11 cellular contexts compared by ENCODE assay signal in genomic region chr11:122155765-122156527, GRCh38. TPM values are rescaled to one million over a fixed set of nuclear protein-coding genes. Genes with fewer than 3 reads are reported as not detected.
DNase-seq lines count a peak whose midpoint lies in the region; ATAC-seq and TF ChIP-seq lines count a peak whose summit lies in the region.
"Had no signal": no experiment of that assay in that cellular context is flagged by ENCODE, and none has a peak within 500 bp of the region (broad histone marks: within the 10 kb centered on the region; RNA-seq: fewer than 3 reads in every experiment).

No MANE protein-coding gene starts in this region.

- TF ChIP-seq CTCF in breast epithelium (IDR thresholded peaks at IDR 0.05) (no peak), upper lobe of right lung (IDR thresholded peaks at IDR 0.05) (no peak)

- no peak overlapping the region for H3K14ac ChIP-seq in mesenchymal stem cell (ENCODE audit: low read length in 2 of 2)

- no peak overlapping the region for H3K4me2 ChIP-seq in mesenchymal stem cell (ENCODE audit: low read length, poor library complexity, severe bottlenecking)

- H3K4me1 ChIP-seq in breast epithelium, result peaks cover 0 to 5% of the 10 kb centered on the region in 2 donors
- peaks cover 7% of the 10 kb centered on the region for H3K4me1 ChIP-seq in mesenchymal stem cell (ENCODE audit: control insufficient read depth, insufficient read depth, low read depth, low read length)
- no peaks in the 10 kb centered on the region for H3K4me1 ChIP-seq in upper lobe of right lung

- H3K4me3 Mint-ChIP-seq in activated T-cell treated with anti-CD3 and anti-CD28 coated beads, Interleukin-2, amount 50 U/mL, for 72 hours, result no peak overlapping the region

- H3K4me3 ChIP-seq in breast epithelium (peak overlapping the region in 2 of 3 donors; percentile 48 to 56), mesenchymal stem cell (ENCODE audit: insufficient read depth in 1 of 2, low read depth in 1 of 2, low read length in 2 of 2) (peak overlapping the region in 1 of 2 experiments; percentile 68), upper lobe of right lung (no peak overlapping the region)

- H2BK15ac ChIP-seq in mesenchymal stem cell (ENCODE audit: low read depth, poor library complexity, severe bottlenecking), result no peak overlapping the region

- H3K27ac Mint-ChIP-seq in activated T-cell treated with anti-CD3 and anti-CD28 coated beads, Interleukin-2, amount 50 U/mL, for 72 hours, result peak overlapping the region; percentile 34

- no peaks in the 10 kb centered on the region for H3K36me3 Mint-ChIP-seq in activated T-cell treated with anti-CD3 and anti-CD28 coated beads, Interleukin-2, amount 50 U/mL, for 72 hours (ENCODE audit: insufficient read depth in 2 of 2)

- no peak overlapping the region for H3K23ac ChIP-seq in mesenchymal stem cell (ENCODE audit: low read length in 2 of 2)

- H3K4me1 Mint-ChIP-seq in activated T-cell treated with anti-CD3 and anti-CD28 coated beads, Interleukin-2, amount 50 U/mL, for 72 hours (ENCODE audit: low read depth), result peaks cover 15% of the 10 kb centered on the region

- DNase-seq in activated T-cell treated with anti-CD3 and anti-CD28 coated beads, Interleukin-2, amount 50 U/mL, for 72 hours, result no peak
- DNase-seq in activated T-cell treated with anti-CD3 and anti-CD28 coated beads for 4 hours (no peak), breast epithelium (ENCODE audit: low spot score in 2 of 2) (no peak), mesenchymal stem cell (no peak), upper lobe of right lung (no peak), superior temporal gyrus (ENCODE audit: extremely low spot score) (no peak)
- DNase-seq in stimulated activated CD4-positive, alpha-beta T cell treated with anti-CD3 and anti-CD28 coated beads, Interleukin-12 subunit alpha, Interleukin-12 subunit beta, amount 100 ng/mL, for 4 hours, result no peak
- DNase-seq in stimulated activated CD4-positive, alpha-beta T cell treated with anti-CD3 and anti-CD28 coated beads, Interleukin-4, amount 100 ng/mL, for 1 hour, result no peak
- DNase-seq: activated CD8-positive, alpha-beta memory T cell treated with anti-CD3 and anti-CD28 coated beads, Interleukin-2, amount 50 U/mL, for 4 hours; NCI-H1417 treated with DMSO at 0.1 percent for 48 hours had no signal

- intact Hi-C loops in breast epithelium (cut with DNase I; ENCODE audit: low total_unique reads), result no loop called here
- intact Hi-C loops in upper lobe of right lung (cut with DNase I), result no loop called here

- H2AK5ac ChIP-seq in mesenchymal stem cell (ENCODE audit: low read length, severe bottlenecking), result peak overlapping the region; percentile 81

- no peak overlapping the region for H2BK5ac ChIP-seq in mesenchymal stem cell (ENCODE audit: low read depth, low read length, poor library complexity, severe bottlenecking)

- WGBS in mesenchymal stem cell, result 93% methylated on average over 13 of the region's 14 CpGs

- H2BK120ac ChIP-seq in mesenchymal stem cell (ENCODE audit: low read depth, low read length), result no peak overlapping the region

- peak overlapping the region; percentile 87 to 89 for H3K27ac ChIP-seq in breast epithelium
- H3K27ac ChIP-seq in mesenchymal stem cell (ENCODE audit: low read length, poor library complexity, severe bottlenecking), result no peak overlapping the region
- peak overlapping the region; percentile 64 for H3K27ac ChIP-seq in upper lobe of right lung

- ATAC-seq in activated T-cell treated with anti-CD3 and anti-CD28 coated beads, Interleukin-2, amount 50 U/mL, for 72 hours (replicated peaks in 1 of 2), result no peak
- ATAC-seq in upper lobe of right lung, result no peak

- H2BK12ac ChIP-seq in mesenchymal stem cell (ENCODE audit: low read length in 2 of 2), result no peak overlapping the region

- H3K27me3 Mint-ChIP-seq in activated T-cell treated with anti-CD3 and anti-CD28 coated beads, Interleukin-2, amount 50 U/mL, for 72 hours (ENCODE audit: low read depth), result peaks cover 11% of the 10 kb centered on the region

- H3K9me3 Mint-ChIP-seq in activated T-cell treated with anti-CD3 and anti-CD28 coated beads, Interleukin-2, amount 50 U/mL, for 72 hours, result no peaks in the 10 kb centered on the region

- H2AFZ ChIP-seq in mesenchymal stem cell (ENCODE audit: low read depth, low read length), result no peak overlapping the region

- no peak overlapping the region for H4K91ac ChIP-seq in mesenchymal stem cell (ENCODE audit: low read length)

- H3K9me3 ChIP-seq in breast epithelium, result no peaks in the 10 kb centered on the region
- H3K9me3 ChIP-seq in mesenchymal stem cell (ENCODE audit: control insufficient read depth, low read length), result no peaks in the 10 kb centered on the region
- H3K9me3 ChIP-seq in upper lobe of right lung, result no peaks in the 10 kb centered on the region

- H3K9ac ChIP-seq in mesenchymal stem cell (ENCODE audit: low read length), result peak overlapping the region; percentile 94

- H3K79me1 ChIP-seq in mesenchymal stem cell (replicated peaks; ENCODE audit: low read length, poor library complexity, severe bottlenecking), result no peaks in the 10 kb centered on the region

- H3K36me3 ChIP-seq in breast epithelium (no peaks in the 10 kb centered on the region), mesenchymal stem cell (ENCODE audit: control insufficient read depth in 1 of 2, insufficient read depth in 2 of 2, low read depth in 1 of 2, low read length in 2 of 2) (peaks cover 4 to 47% of the 10 kb centered on the region in 2 experiments), upper lobe of right lung (no peaks in the 10 kb centered on the region)

- TF ChIP-seq POLR2A in breast epithelium (IDR thresholded peaks at IDR 0.05), result no peak

- peak overlapping the region; percentile 41 for H4K8ac ChIP-seq in mesenchymal stem cell (ENCODE audit: low read length)

- H3K18ac ChIP-seq in mesenchymal stem cell (ENCODE audit: low read depth in 1 of 2, low read length in 2 of 2), result no peak overlapping the region

- H3K27me3 ChIP-seq in breast epithelium (no peaks in the 10 kb centered on the region), mesenchymal stem cell (ENCODE audit: control insufficient read depth in 1 of 2, insufficient read depth in 1 of 2, low read length in 2 of 2) (no peaks in the 10 kb centered on the region), upper lobe of right lung (no peaks in the 10 kb centered on the region)

- peak overlapping the region in 1 of 2 experiments; percentile 11 for H3K4ac ChIP-seq in mesenchymal stem cell (ENCODE audit: low read depth in 1 of 2, low read length in 2 of 2)

RNA-seq across cellular contexts. Expression of gene BLID, which starts 39.9 kb away (rescaled TPM):
- not detected for total RNA-seq in activated T-cell treated with anti-CD3 and anti-CD28 coated beads, Interleukin-2, amount 50 U/mL, for 72 hours
- total RNA-seq in breast epithelium (1 to 10 TPM; 2.0 to 2.8 (median 2.4) TPM), upper lobe of right lung (not detected)
- polyA plus RNA-seq in mesenchymal stem cell (2013, experiment 1 of 2), result not detected
- not detected for polyA plus RNA-seq in mesenchymal stem cell (2013, experiment 2 of 2)
- total RNA-seq: bronchial epithelial cell had no signal
